Comparison of ENCODE assay signal across 21 cellular contexts in genomic region chr11:8654503-8654902, GRCh38. TPM values are rescaled to one million over a fixed set of nuclear protein-coding genes. Genes with fewer than 3 reads are reported as not detected.
DNase-seq lines count a peak whose midpoint lies in the region; ATAC-seq and TF ChIP-seq lines count a peak whose summit lies in the region.
"Had no signal": no experiment of that assay in that cellular context is flagged by ENCODE, and none has a peak within 500 bp of the region (broad histone marks: within the 10 kb centered on the region; RNA-seq: fewer than 3 reads in every experiment).

No MANE protein-coding gene starts in this region.

- no peak for DNase-seq in activated CD4-positive, alpha-beta memory T cell treated with anti-CD3 and anti-CD28 coated beads, Interleukin-2, amount 10 ng/mL, durations not matched to agents 7 days and 5 days
- no peak for DNase-seq in activated CD4-positive, alpha-beta memory T cell treated with anti-CD3 and anti-CD28 coated beads for 36 hours
- DNase-seq in CD4-positive, CD25-positive, alpha-beta regulatory T cell, result peak in 1 of 3 donors; percentile 74
- DNase-seq in IMR-90 (peak; percentile 34), ascending aorta (ENCODE audit: low spot score in 2 of 2) (no peak), erythroblast (lab: John Stamatoyannopoulos, UW) (no peak)
- DNase-seq in stimulated activated CD4-positive, alpha-beta T cell treated with anti-CD3 and anti-CD28 coated beads, Interleukin-4, amount 100 ng/mL, for 4 hours, result no peak
- DNase-seq: C1 segment of cervical spinal cord; Caco-2; CD8-positive, alpha-beta T cell; GM23248; H7; KG1; MG63; NCI-H1105 treated with DMSO at 0.1 percent for 48 hours; NCI-H2029; NCI-H446 treated with DMSO at 0.1 percent for 48 hours; NCI-H526; RPMI8226; SHP77 had no signal

- no peak overlapping the region for H4K5ac ChIP-seq in IMR-90 (ENCODE audit: low read depth, low read length)

- H3K4me3 Mint-ChIP-seq in activated CD4-positive, alpha-beta memory T cell treated with anti-CD3 and anti-CD28 coated beads, Interleukin-2, amount 10 ng/mL, durations not matched to agents 7 days and 5 days, result no peak overlapping the region
- H3K4me3 Mint-ChIP-seq in activated CD4-positive, alpha-beta memory T cell treated with anti-CD3 and anti-CD28 coated beads for 36 hours, result no peak overlapping the region
- H3K4me3 Mint-ChIP-seq in CD4-positive, CD25-positive, alpha-beta regulatory T cell, result peak overlapping the region in 1 of 4 donors; percentile 1
- H3K4me3 Mint-ChIP-seq in activated T-helper 17 cell treated with anti-CD3 and anti-CD28 coated beads, Interleukin-2, amount 50 U/mL, for 72 hours, result no peak overlapping the region
- H3K4me3 Mint-ChIP-seq: CD8-positive, alpha-beta T cell had no signal

- peaks cover 20% of the 10 kb centered on the region for H3K36me3 ChIP-seq in CD4-positive, CD25-positive, alpha-beta regulatory T cell (ENCODE audit: control insufficient read depth, insufficient read depth, low read length)
- H3K36me3 ChIP-seq in IMR-90 (ENCODE audit: control insufficient read depth, insufficient read depth, low read length) (no peaks in the 10 kb centered on the region; the same call in 1 of the 2 replicates), ascending aorta (peaks cover 5 to 10% of the 10 kb centered on the region in 2 donors)

- H2BK20ac ChIP-seq in IMR-90 (ENCODE audit: low read depth, low read length), result no peak overlapping the region

- no peak overlapping the region for H3K4me3 ChIP-seq in CD4-positive, CD25-positive, alpha-beta regulatory T cell (ENCODE audit: low read depth, low read length)
- no peak overlapping the region for H3K4me3 ChIP-seq in IMR-90 (ENCODE audit: insufficient read depth, low read depth, low read length)
- H3K4me3 ChIP-seq in ascending aorta, result no peak overlapping the region
- H3K4me3 ChIP-seq: GM23248, MG63 had no signal

- H3K9ac ChIP-seq in IMR-90 (ENCODE audit: low read depth, low read length), result no peak overlapping the region
- H3K9ac ChIP-seq: GM23248 had no signal

- no peak overlapping the region for H3K27ac ChIP-seq in CD4-positive, CD25-positive, alpha-beta regulatory T cell (ENCODE audit: insufficient read depth, low read length, poor library complexity, severe bottlenecking)
- H3K27ac ChIP-seq in IMR-90 (ENCODE audit: insufficient read depth, low read length) (no peak overlapping the region), ascending aorta (no peak overlapping the region)
- H3K27ac ChIP-seq: GM23248 had no signal

- POLR2A ChIA-PET in activated CD4-positive, alpha-beta memory T cell treated with anti-CD3 and anti-CD28 coated beads, Interleukin-2, amount 10 ng/mL, durations not matched to agents 7 days and 5 days (lab: Charles Lee), result interaction anchor here (4.6 kb wide), 1 partner anchor 28 kb away, joined by 22 read pairs; the partner anchor contains the start of genes RPL27A and TRIM66
- POLR2A ChIA-PET in activated CD4-positive, alpha-beta memory T cell treated with anti-CD3 and anti-CD28 coated beads for 36 hours (lab: Charles Lee), result no interaction called here
- POLR2A ChIA-PET in IMR-90 (lab: Charles Lee; ENCODE audit: unreplicated experiment), result no interaction called here

- intact Hi-C loops in activated CD4-positive, alpha-beta memory T cell treated with anti-CD3 and anti-CD28 coated beads for 36 hours (cut with micrococcal nuclease), result no loop called here
- intact Hi-C loops in IMR-90 (cut with micrococcal nuclease), result no loop called here
- intact Hi-C loops in ascending aorta (cut with DNase I), result no loop called here

- H3K27me3 Mint-ChIP-seq in activated CD4-positive, alpha-beta memory T cell treated with anti-CD3 and anti-CD28 coated beads, Interleukin-2, amount 10 ng/mL, durations not matched to agents 7 days and 5 days, result no peaks in the 10 kb centered on the region
- no peaks in the 10 kb centered on the region for H3K27me3 Mint-ChIP-seq in activated CD4-positive, alpha-beta memory T cell treated with anti-CD3 and anti-CD28 coated beads for 36 hours
- H3K27me3 Mint-ChIP-seq in CD4-positive, CD25-positive, alpha-beta regulatory T cell, result no peaks in the 10 kb centered on the region
- no peaks in the 10 kb centered on the region for H3K27me3 Mint-ChIP-seq in activated T-helper 17 cell treated with anti-CD3 and anti-CD28 coated beads, Interleukin-2, amount 50 U/mL, for 72 hours

- no peak overlapping the region for H2AFZ ChIP-seq in IMR-90 (replicated peaks; ENCODE audit: low read length, poor library complexity)
- H2AFZ ChIP-seq: GM23248 had no signal

- H3K18ac ChIP-seq in IMR-90 (ENCODE audit: low read depth, low read length), result no peak overlapping the region

- TF ChIP-seq POLR2A in IMR-90 (IDR thresholded peaks at IDR 0.05; ENCODE audit: low read depth, low read length) (no peak), erythroblast (IDR thresholded peaks at IDR 0.05; ENCODE audit: low read length) (no peak)

- in situ Hi-C loops in IMR-90 (cut with MboI; ENCODE audit: low sequenced_read_pairs), result no loop called here

- dilution Hi-C loops in IMR-90 (cut with HindIII; ENCODE audit: low sequenced_read_pairs, unreplicated experiment), result no loop called here

- H3K4me1 Mint-ChIP-seq in activated CD4-positive, alpha-beta memory T cell treated with anti-CD3 and anti-CD28 coated beads, Interleukin-2, amount 10 ng/mL, durations not matched to agents 7 days and 5 days, result peaks cover 23% of the 10 kb centered on the region
- H3K4me1 Mint-ChIP-seq in activated CD4-positive, alpha-beta memory T cell treated with anti-CD3 and anti-CD28 coated beads for 36 hours (ENCODE audit: low read depth), result no peaks in the 10 kb centered on the region
- peaks cover 2 to 6% (median 5%) of the 10 kb centered on the region in 4 donors for H3K4me1 Mint-ChIP-seq in CD4-positive, CD25-positive, alpha-beta regulatory T cell
- no peaks in the 10 kb centered on the region for H3K4me1 Mint-ChIP-seq in activated T-helper 17 cell treated with anti-CD3 and anti-CD28 coated beads, Interleukin-2, amount 50 U/mL, for 72 hours

- no peak overlapping the region for H4K91ac ChIP-seq in IMR-90 (ENCODE audit: insufficient read depth, low read depth, low read length)

- TF ChIP-seq CTCF in IMR-90 (conservative IDR thresholded peaks at IDR 0.05; ENCODE audit: low read depth, low read length) (no peak), ascending aorta (IDR thresholded peaks at IDR 0.05) (no peak)

- H4K20me1 ChIP-seq in IMR-90 (ENCODE audit: insufficient read depth, low read length), result peaks cover 4% of the 10 kb centered on the region; the same call in 1 of the 2 replicates

- CTCF ChIA-PET in activated CD4-positive, alpha-beta memory T cell treated with anti-CD3 and anti-CD28 coated beads, Interleukin-2, amount 10 ng/mL, durations not matched to agents 7 days and 5 days (lab: Charles Lee), result no interaction called here
- CTCF ChIA-PET in activated CD4-positive, alpha-beta memory T cell treated with anti-CD3 and anti-CD28 coated beads for 36 hours (lab: Charles Lee), result no interaction called here
- CTCF ChIA-PET in IMR-90 (lab: Yijun Ruan, JAX), result no interaction called here

- H3K4ac ChIP-seq in IMR-90 (ENCODE audit: low read depth, low read length), result no peak overlapping the region

- TF ChIP-seq RAD21 in IMR-90 (IDR thresholded peaks at IDR 0.05; ENCODE audit: low read length), result no peak

- no peak overlapping the region for H3K23ac ChIP-seq in IMR-90 (ENCODE audit: low read depth, low read length)

- peaks cover 29% of the 10 kb centered on the region for H3K36me3 Mint-ChIP-seq in activated CD4-positive, alpha-beta memory T cell treated with anti-CD3 and anti-CD28 coated beads, Interleukin-2, amount 10 ng/mL, durations not matched to agents 7 days and 5 days (ENCODE audit: low read depth)
- peaks cover 10% of the 10 kb centered on the region for H3K36me3 Mint-ChIP-seq in activated CD4-positive, alpha-beta memory T cell treated with anti-CD3 and anti-CD28 coated beads for 36 hours
- H3K36me3 Mint-ChIP-seq in CD4-positive, CD25-positive, alpha-beta regulatory T cell, result peaks cover 30% of the 10 kb centered on the region
- H3K36me3 Mint-ChIP-seq in activated T-helper 17 cell treated with anti-CD3 and anti-CD28 coated beads, Interleukin-2, amount 50 U/mL, for 72 hours (ENCODE audit: low read depth), result peaks cover 40% of the 10 kb centered on the region

- no peak overlapping the region for H4K8ac ChIP-seq in IMR-90 (ENCODE audit: low read depth in 2 of 2, low read length in 2 of 2)

- peak in 1 of 2 donors; percentile 57 for ATAC-seq in CD4-positive, CD25-positive, alpha-beta regulatory T cell (ENCODE audit: low read depth in 2 of 2)
- ATAC-seq in IMR-90 (ENCODE audit: low read depth), result no peak
- no peak for ATAC-seq in activated T-helper 17 cell treated with anti-CD3 and anti-CD28 coated beads, Interleukin-2, amount 50 U/mL, for 72 hours (replicated peaks)
- ATAC-seq: CD8-positive, alpha-beta T cell had no signal

- WGBS in IMR-90 (ENCODE audit: extremely low coverage in 2 of 2, insufficient read length in 1 of 2), 2 experiments, result 50% methylated on average over 1 of the region's 4 CpGs; no CpG with 5 or more reads in 1 of the 2 experiments

- H2BK120ac ChIP-seq in IMR-90 (ENCODE audit: low read depth, low read length), result 0 out of 2 replicates have a peak overlapping the region, but pooled peaks have one; percentile 26

- BruUV-seq in IMR-90 (replicated peaks; lab: Mats Ljungman, UMichigan), result no TSS peak

- peak overlapping the region; percentile 68 for H3K27ac Mint-ChIP-seq in activated CD4-positive, alpha-beta memory T cell treated with anti-CD3 and anti-CD28 coated beads, Interleukin-2, amount 10 ng/mL, durations not matched to agents 7 days and 5 days
- H3K27ac Mint-ChIP-seq in activated CD4-positive, alpha-beta memory T cell treated with anti-CD3 and anti-CD28 coated beads for 36 hours, result no peak overlapping the region
- H3K27ac Mint-ChIP-seq in CD4-positive, CD25-positive, alpha-beta regulatory T cell, result peak overlapping the region; percentile 0 to 78 (median 76)
- H3K27ac Mint-ChIP-seq in activated T-helper 17 cell treated with anti-CD3 and anti-CD28 coated beads, Interleukin-2, amount 50 U/mL, for 72 hours, result peak overlapping the region; percentile 2
- H3K27ac Mint-ChIP-seq: CD8-positive, alpha-beta T cell had no signal

- no peak overlapping the region for H3K56ac ChIP-seq in IMR-90 (ENCODE audit: extremely low read depth, insufficient read depth, low read length)

- peaks cover 22% of the 10 kb centered on the region for H3K9me1 ChIP-seq in IMR-90 (ENCODE audit: insufficient read depth, low read length)

- no peak overlapping the region for H3K4me2 ChIP-seq in IMR-90 (ENCODE audit: low read depth, low read length)

- H3K79me1 ChIP-seq in IMR-90 (ENCODE audit: low read depth in 1 of 2, low read length in 2 of 2), result peaks cover 2 to 15% of the 10 kb centered on the region in 2 experiments; a peak in 1 of 4 replicates

- no peaks in the 10 kb centered on the region for H3K9me3 Mint-ChIP-seq in activated CD4-positive, alpha-beta memory T cell treated with anti-CD3 and anti-CD28 coated beads, Interleukin-2, amount 10 ng/mL, durations not matched to agents 7 days and 5 days
- H3K9me3 Mint-ChIP-seq in activated CD4-positive, alpha-beta memory T cell treated with anti-CD3 and anti-CD28 coated beads for 36 hours, result no peaks in the 10 kb centered on the region
- H3K9me3 Mint-ChIP-seq in CD4-positive, CD25-positive, alpha-beta regulatory T cell, result no peaks in the 10 kb centered on the region
- H3K9me3 Mint-ChIP-seq in activated T-helper 17 cell treated with anti-CD3 and anti-CD28 coated beads, Interleukin-2, amount 50 U/mL, for 72 hours, result no peaks in the 10 kb centered on the region
- H3K9me3 Mint-ChIP-seq: CD8-positive, alpha-beta T cell had no signal

- no peaks in the 10 kb centered on the region for H3K4me1 ChIP-seq in CD4-positive, CD25-positive, alpha-beta regulatory T cell (ENCODE audit: control insufficient read depth, insufficient read depth, low read length, poor library complexity, severe bottlenecking)
- peaks cover 18% of the 10 kb centered on the region for H3K4me1 ChIP-seq in IMR-90 (ENCODE audit: control insufficient read depth, insufficient read depth, low read length)
- no peaks in the 10 kb centered on the region for H3K4me1 ChIP-seq in ascending aorta
- H3K4me1 ChIP-seq: Caco-2 had no signal

- H2BK15ac ChIP-seq in IMR-90 (ENCODE audit: low read depth, low read length), result no peak overlapping the region

- no peak overlapping the region for H3K14ac ChIP-seq in IMR-90 (replicated peaks; ENCODE audit: low read depth, low read length)

- no peaks in the 10 kb centered on the region for H3K27me3 ChIP-seq in CD4-positive, CD25-positive, alpha-beta regulatory T cell (ENCODE audit: control insufficient read depth, insufficient read depth, low read length)
- H3K27me3 ChIP-seq in IMR-90 (ENCODE audit: control insufficient read depth, insufficient read depth, low read length) (no peaks in the 10 kb centered on the region), ascending aorta (no peaks in the 10 kb centered on the region)
- H3K27me3 ChIP-seq: MG63 had no signal

- H2AK9ac ChIP-seq in IMR-90 (replicated peaks; ENCODE audit: low read depth, low read length, poor library complexity), result no peak overlapping the region

- no peak overlapping the region for H2BK5ac ChIP-seq in IMR-90 (ENCODE audit: low read depth, low read length, poor library complexity, severe bottlenecking)

- no peak overlapping the region for H2AK5ac ChIP-seq in IMR-90 (ENCODE audit: low read depth, low read length)

- H3K9me3 ChIP-seq in CD4-positive, CD25-positive, alpha-beta regulatory T cell (ENCODE audit: control insufficient read depth in 2 of 2, low read length in 2 of 2), result no peaks in the 10 kb centered on the region
- H3K9me3 ChIP-seq in IMR-90 (ENCODE audit: control insufficient read depth, insufficient read depth, low read length) (no peaks in the 10 kb centered on the region), ascending aorta (no peaks in the 10 kb centered on the region)
- H3K9me3 ChIP-seq: Caco-2, MG63 had no signal

RNA-seq across cellular contexts. Expression of gene TRIM66, which starts 28.0 kb away (rescaled TPM):
- 10 to 100 TPM; 17.8 to 22.4 TPM for total RNA-seq in activated CD4-positive, alpha-beta memory T cell treated with anti-CD3 and anti-CD28 coated beads, Interleukin-2, amount 10 ng/mL, durations not matched to agents 7 days and 5 days
- total RNA-seq in activated CD4-positive, alpha-beta memory T cell treated with anti-CD3 and anti-CD28 coated beads for 36 hours, result 10 to 100 TPM; 18.3 to 24.2 TPM
- 16.0 TPM for total RNA-seq in CD4-positive, CD25-positive, alpha-beta regulatory T cell
- 1 to 10 TPM in 1 of 4 donors, under 1 TPM in 3; 0.33 to 1.0 (median 0.57) TPM for polyA plus RNA-seq in CD4-positive, CD25-positive, alpha-beta regulatory T cell
- total RNA-seq in IMR-90 (2012; rRNA removed), result 3.9 and 5.0 TPM in 2 replicates
- polyA plus RNA-seq in IMR-90 (2012; rRNA removed), result 4.1 and 4.4 TPM in 2 replicates
- 1.6 and 3.7 TPM in 2 replicates for polyA plus RNA-seq in IMR-90 (2012; cell fraction: cytosol; rRNA removed)
- 23.4 and 26.7 TPM in 2 replicates for polyA plus RNA-seq in IMR-90 (2012; cell fraction: nucleus; rRNA removed; ENCODE audit: low replicate concordance)
- total RNA-seq in activated T-helper 17 cell treated with anti-CD3 and anti-CD28 coated beads, Interleukin-2, amount 50 U/mL, for 72 hours, result 10 to 100 TPM; 15.2 to 19.9 TPM
- 3.9 TPM for total RNA-seq in ascending aorta

RNA-seq across cellular contexts. Expression of gene RPL27A, which starts 28.1 kb away (rescaled TPM):
- 100 to 1,000 TPM; 817 to 856 TPM for total RNA-seq in activated CD4-positive, alpha-beta memory T cell treated with anti-CD3 and anti-CD28 coated beads, Interleukin-2, amount 10 ng/mL, durations not matched to agents 7 days and 5 days
- total RNA-seq in activated CD4-positive, alpha-beta memory T cell treated with anti-CD3 and anti-CD28 coated beads for 36 hours, result 1,000 to 10,000 TPM; 1,027 to 1,094 TPM
- 1,139 TPM for total RNA-seq in CD4-positive, CD25-positive, alpha-beta regulatory T cell
- 1,000 to 10,000 TPM; 2,739 to 4,268 (median 3,464) TPM for polyA plus RNA-seq in CD4-positive, CD25-positive, alpha-beta regulatory T cell
- total RNA-seq in IMR-90 (2012; rRNA removed) (451 and 786 TPM in 2 replicates), ascending aorta (789 TPM)
- 849 and 1,003 TPM in 2 replicates for polyA plus RNA-seq in IMR-90 (2012; rRNA removed)
- 588 and 616 TPM in 2 replicates for polyA plus RNA-seq in IMR-90 (2012; cell fraction: cytosol; rRNA removed)
- 179 and 302 TPM in 2 replicates for polyA plus RNA-seq in IMR-90 (2012; cell fraction: nucleus; rRNA removed; ENCODE audit: low replicate concordance)
- total RNA-seq in activated T-helper 17 cell treated with anti-CD3 and anti-CD28 coated beads, Interleukin-2, amount 50 U/mL, for 72 hours, result 1,000 to 10,000 TPM; 1,241 to 1,415 TPM
